1 cellular context compared by ENCODE assay signal in the genomic region with DNA sequence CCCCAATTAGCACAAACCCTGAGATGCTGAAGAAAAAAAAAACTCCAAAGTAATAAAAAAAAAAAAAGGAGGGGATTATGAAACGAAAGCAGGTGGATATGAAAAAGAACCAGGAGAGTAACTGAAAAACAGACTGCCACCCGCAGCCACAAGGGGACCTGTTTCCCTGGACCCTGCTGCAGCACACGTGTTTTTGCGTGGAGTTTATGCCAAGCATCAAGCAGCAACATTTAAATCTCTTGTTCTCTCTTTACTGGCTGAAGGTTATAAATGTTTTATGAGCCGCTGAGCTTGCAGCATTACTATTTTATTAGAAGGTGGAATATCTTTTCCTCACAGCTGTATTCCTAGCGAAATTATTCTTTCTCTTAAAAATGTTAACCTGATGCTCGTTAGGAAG.
TF ChIP-seq lines count a peak whose summit lies in the region.

No MANE protein-coding gene starts in this region.

TF ChIP-seq in HepG2, 621 proteins besides CTCF, POLR2A, EP300 and RAD21 (continued from another document):
- TF ChIP-seq, protein P1, sequence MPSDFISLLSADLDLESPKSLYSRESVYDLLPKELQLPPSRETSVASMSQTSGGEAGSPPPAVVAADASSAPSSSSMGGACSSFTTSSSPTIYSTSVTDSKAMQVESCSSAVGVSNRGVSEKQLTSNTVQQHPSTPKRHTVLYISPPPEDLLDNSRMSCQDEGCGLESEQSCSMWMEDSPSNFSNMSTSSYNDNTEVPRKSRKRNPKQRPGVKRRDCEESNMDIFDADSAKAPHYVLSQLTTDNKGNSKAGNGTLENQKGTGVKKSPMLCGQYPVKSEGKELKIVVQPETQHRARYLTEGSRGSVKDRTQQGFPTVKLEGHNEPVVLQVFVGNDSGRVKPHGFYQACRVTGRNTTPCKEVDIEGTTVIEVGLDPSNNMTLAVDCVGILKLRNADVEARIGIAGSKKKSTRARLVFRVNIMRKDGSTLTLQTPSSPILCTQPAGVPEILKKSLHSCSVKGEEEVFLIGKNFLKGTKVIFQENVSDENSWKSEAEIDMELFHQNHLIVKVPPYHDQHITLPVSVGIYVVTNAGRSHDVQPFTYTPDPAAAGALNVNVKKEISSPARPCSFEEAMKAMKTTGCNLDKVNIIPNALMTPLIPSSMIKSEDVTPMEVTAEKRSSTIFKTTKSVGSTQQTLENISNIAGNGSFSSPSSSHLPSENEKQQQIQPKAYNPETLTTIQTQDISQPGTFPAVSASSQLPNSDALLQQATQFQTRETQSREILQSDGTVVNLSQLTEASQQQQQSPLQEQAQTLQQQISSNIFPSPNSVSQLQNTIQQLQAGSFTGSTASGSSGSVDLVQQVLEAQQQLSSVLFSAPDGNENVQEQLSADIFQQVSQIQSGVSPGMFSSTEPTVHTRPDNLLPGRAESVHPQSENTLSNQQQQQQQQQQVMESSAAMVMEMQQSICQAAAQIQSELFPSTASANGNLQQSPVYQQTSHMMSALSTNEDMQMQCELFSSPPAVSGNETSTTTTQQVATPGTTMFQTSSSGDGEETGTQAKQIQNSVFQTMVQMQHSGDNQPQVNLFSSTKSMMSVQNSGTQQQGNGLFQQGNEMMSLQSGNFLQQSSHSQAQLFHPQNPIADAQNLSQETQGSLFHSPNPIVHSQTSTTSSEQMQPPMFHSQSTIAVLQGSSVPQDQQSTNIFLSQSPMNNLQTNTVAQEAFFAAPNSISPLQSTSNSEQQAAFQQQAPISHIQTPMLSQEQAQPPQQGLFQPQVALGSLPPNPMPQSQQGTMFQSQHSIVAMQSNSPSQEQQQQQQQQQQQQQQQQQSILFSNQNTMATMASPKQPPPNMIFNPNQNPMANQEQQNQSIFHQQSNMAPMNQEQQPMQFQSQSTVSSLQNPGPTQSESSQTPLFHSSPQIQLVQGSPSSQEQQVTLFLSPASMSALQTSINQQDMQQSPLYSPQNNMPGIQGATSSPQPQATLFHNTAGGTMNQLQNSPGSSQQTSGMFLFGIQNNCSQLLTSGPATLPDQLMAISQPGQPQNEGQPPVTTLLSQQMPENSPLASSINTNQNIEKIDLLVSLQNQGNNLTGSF (CRISPR knock-in tag; IDR thresholded peaks at IDR 0.05): no peak
- TF ChIP-seq JUN (CRISPR knock-in tag; IDR thresholded peaks at IDR 0.05) (no peak), PAF1 (CRISPR knock-in tag; IDR thresholded peaks at IDR 0.05) (no peak), SRSF4 (IDR thresholded peaks at IDR 0.05; ENCODE audit: low read depth, low read length, poor library complexity, severe bottlenecking) (no peak), U2AF1 (optimal IDR thresholded peaks at IDR 0.05; ENCODE audit: low read depth, low read length) (no peak)
